8 cellular contexts compared by ENCODE assay signal in the genomic region with DNA sequence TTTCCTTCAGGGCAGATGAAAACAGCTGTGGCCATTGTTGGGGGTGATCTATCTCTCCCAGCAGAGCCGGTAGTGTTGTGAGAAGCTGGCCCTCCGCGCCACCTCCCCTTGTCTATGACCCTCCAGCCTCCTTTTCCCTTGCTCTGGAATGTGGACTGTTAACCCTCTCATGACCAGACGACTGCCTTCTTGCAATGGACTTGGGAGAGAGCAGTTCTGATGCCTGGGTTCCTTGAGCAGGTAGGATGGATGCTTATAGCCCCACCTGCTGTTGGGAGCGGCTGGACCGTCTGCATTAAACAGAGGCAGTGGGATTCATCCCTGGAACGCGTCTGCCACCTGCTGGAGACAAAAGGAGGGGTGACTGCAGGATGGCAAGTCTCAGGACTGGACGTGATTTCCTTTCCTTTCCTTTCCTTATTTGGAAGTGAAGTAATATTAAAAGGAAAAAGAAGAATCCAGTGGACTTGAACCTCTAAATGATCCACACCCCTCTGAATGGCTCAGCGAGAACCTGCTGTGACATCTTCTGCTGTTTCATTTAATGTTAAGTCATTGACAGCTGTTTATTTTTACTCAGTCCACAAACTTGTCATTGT. TPM values are rescaled to one million over a fixed set of nuclear protein-coding genes. Genes with fewer than 3 reads are reported as not detected.
DNase-seq lines count a peak whose midpoint lies in the region; ATAC-seq and TF ChIP-seq lines count a peak whose summit lies in the region.

No MANE protein-coding gene starts in this region.

- H3K4me1 Mint-ChIP-seq in T-helper 2 cell treated with Interferon-gamma antibody and Interleukin-4, amounts not matched to agents 5 μg/mL and 100 μg/mL, for 36 hours (ENCODE audit: low read depth) = peaks cover 3% of the 10 kb centered on the region

- TF ChIP-seq CTCF in AG04450 (IDR thresholded peaks at IDR 0.05; ENCODE audit: low read depth, low read length) = peak; percentile 100
- peak; percentile 98 to 100 (median 98) for TF ChIP-seq CTCF in ascending aorta (IDR thresholded peaks at IDR 0.05)

- no peaks in the 10 kb centered on the region for H3K9me3 Mint-ChIP-seq in T-helper 2 cell treated with Interferon-gamma antibody and Interleukin-4, amounts not matched to agents 5 μg/mL and 100 μg/mL, for 36 hours

- H3K4me1 ChIP-seq in ascending aorta = peaks cover 1 to 20% of the 10 kb centered on the region in 2 donors
- H3K4me1 ChIP-seq in right cardiac atrium (ENCODE audit: control insufficient read depth, insufficient read depth, low read length) = peaks cover 2% of the 10 kb centered on the region

- DNase-seq in AG04450 (ENCODE audit: low read depth, low spot score) (peak; percentile 86), NCI-H1930 (lab: John Stamatoyannopoulos, UW) (peak; percentile 80 to 84), ascending aorta (ENCODE audit: low spot score in 2 of 2) (peak; percentile 79 to 97), right cardiac atrium (peak; percentile 91 to 97 (median 96)), retina (peak; percentile 92)
- DNase-seq in T-helper 2 cell treated with Interferon-gamma antibody and Interleukin-4, amounts not matched to agents 5 μg/mL and 100 μg/mL, for 36 hours (ENCODE audit: low spot score) = peak; percentile 77

- H3K27ac ChIP-seq in AG04450 (ENCODE audit: low read depth, low read length) (no peak overlapping the region), ascending aorta (peak overlapping the region in 1 of 2 donors; percentile 31), right cardiac atrium (ENCODE audit: low read length) (no peak overlapping the region)

- no peaks in the 10 kb centered on the region for H3K36me3 Mint-ChIP-seq in T-helper 2 cell treated with Interferon-gamma antibody and Interleukin-4, amounts not matched to agents 5 μg/mL and 100 μg/mL, for 36 hours (ENCODE audit: low read depth)

- intact Hi-C loops in ascending aorta (cut with DNase I) = loop anchor here (1.0 kb wide), 2 partner anchors 40 to 66 kb away; no protein-coding TSS in a partner anchor
- intact Hi-C loops in right cardiac atrium (cut with DNase I) = loop anchor here in 3 of 4 donors (2.0 to 5.0 kb wide), 3 partner anchors 64 to 183 kb away; no protein-coding TSS in a partner anchor

- H3K27ac Mint-ChIP-seq in T-helper 2 cell treated with Interferon-gamma antibody and Interleukin-4, amounts not matched to agents 5 μg/mL and 100 μg/mL, for 36 hours = no peak overlapping the region

- no peaks in the 10 kb centered on the region for H3K9me3 ChIP-seq in AG04450 (ENCODE audit: control insufficient read depth, insufficient read depth, low read length)
- H3K9me3 ChIP-seq in ascending aorta = no peaks in the 10 kb centered on the region
- no peaks in the 10 kb centered on the region for H3K9me3 ChIP-seq in right cardiac atrium (ENCODE audit: control insufficient read depth, low read length)

- H3K27me3 Mint-ChIP-seq in T-helper 2 cell treated with Interferon-gamma antibody and Interleukin-4, amounts not matched to agents 5 μg/mL and 100 μg/mL, for 36 hours (ENCODE audit: low read depth) = peaks cover 18% of the 10 kb centered on the region

- POLR2A ChIA-PET in AG04450 (lab: Yijun Ruan, JAX) = interaction anchor here (0.6 to 1.7 kb wide), 2 partner anchors 66 to 1658 kb away, joined by 4 to 8 read pairs; no protein-coding TSS in a partner anchor

- WGBS in right cardiac atrium = 7% methylated on average over 10 of the region's 10 CpGs

- peaks cover 29% of the 10 kb centered on the region for H3K27me3 ChIP-seq in AG04450 (ENCODE audit: control insufficient read depth, insufficient read depth, low read length)
- H3K27me3 ChIP-seq in ascending aorta = no peaks in the 10 kb centered on the region
- H3K27me3 ChIP-seq in right cardiac atrium (ENCODE audit: control insufficient read depth, insufficient read depth) = no peaks in the 10 kb centered on the region

- ATAC-seq in GM21717 (IDR thresholded peaks at IDR 0.05; ENCODE audit: unreplicated experiment) (peak; percentile 49), right cardiac atrium (peak; percentile 82 to 85), GM18502 (IDR thresholded peaks at IDR 0.05; ENCODE audit: poor library complexity, unreplicated experiment) (no peak)

- H3K4me3 ChIP-seq in AG04450 (ENCODE audit: low read depth, low read length) (no peak overlapping the region), ascending aorta (peak overlapping the region in 1 of 2 donors; percentile 18), right cardiac atrium (ENCODE audit: low read length) (no peak overlapping the region)

- H3K36me3 ChIP-seq in ascending aorta = peaks cover 0 to 5% of the 10 kb centered on the region in 2 donors

- no peak overlapping the region for H3K4me3 Mint-ChIP-seq in T-helper 2 cell treated with Interferon-gamma antibody and Interleukin-4, amounts not matched to agents 5 μg/mL and 100 μg/mL, for 36 hours

- CTCF ChIA-PET in AG04450 (lab: Charles Lee) = interaction anchor here (0.6 to 14.0 kb wide), 23 partner anchors 10 to 224 kb away, joined by 3 to 515 read pairs (median 5); partner anchors contain the start of gene CD300LG

RNA-seq across cellular contexts. Expression of gene SOST, which starts 1.8 kb away (rescaled TPM):
- polyA plus RNA-seq in AG04450 (2011; rRNA removed) = not detected in 2 replicates
- not detected in 2 replicates for polyA minus RNA-seq in AG04450 (2011; rRNA and poly(A)+ RNA removed)
- 15.1 TPM for total RNA-seq in ascending aorta
- total RNA-seq in right cardiac atrium = 1 to 10 TPM in 1 of 4 donors, under 1 TPM in 2, not detected in 1; 0.29 to 2.0 (median 0.34) TPM
- polyA plus RNA-seq in right cardiac atrium = 1.6 TPM

RNA-seq across cellular contexts. Expression of gene DUSP3, which starts 18.4 kb away (rescaled TPM):
- polyA plus RNA-seq in AG04450 (2011; rRNA removed) = 45.3 and 45.9 TPM in 2 replicates
- polyA minus RNA-seq in AG04450 (2011; rRNA and poly(A)+ RNA removed) = 49.0 and 61.2 TPM in 2 replicates
- 70.5 TPM for total RNA-seq in ascending aorta
- 100 to 1,000 TPM; 144 to 180 (median 154) TPM for total RNA-seq in right cardiac atrium
- 137 TPM for polyA plus RNA-seq in right cardiac atrium

RNA-seq across cellular contexts. Expression of gene CFAP97D1, which starts 19.9 kb away (rescaled TPM):
- polyA plus RNA-seq in AG04450 (2011; rRNA removed) (0.02 TPM in 1 of 2 replicates, not detected in the other), right cardiac atrium (0.02 TPM)
- not detected in 2 replicates for polyA minus RNA-seq in AG04450 (2011; rRNA and poly(A)+ RNA removed)
- total RNA-seq in ascending aorta (not detected), right cardiac atrium (under 1 TPM in 1 of 4 donors, not detected in 3; 0.28 TPM)
